Comparison of ENCODE assay signal across 19 cellular contexts in genomic region chr4:187732524-187732923, GRCh38.
DNase-seq lines count a peak whose midpoint lies in the region; ATAC-seq and TF ChIP-seq lines count a peak whose summit lies in the region.
"Had no signal": no experiment of that assay in that cellular context is flagged by ENCODE, and none has a peak within 500 bp of the region (broad histone marks: within the 10 kb centered on the region; RNA-seq: fewer than 3 reads in every experiment).

No MANE protein-coding gene starts in this region.

- H3K23ac ChIP-seq in mesenchymal stem cell (ENCODE audit: low read length in 2 of 2) = no peak overlapping the region

- H3K4me2 ChIP-seq in mesenchymal stem cell (ENCODE audit: low read length, poor library complexity, severe bottlenecking) (no peak overlapping the region), osteoblast (ENCODE audit: insufficient read depth, low read length) (no peak overlapping the region)
- H3K4me2 ChIP-seq: BLaER1 treated with 17β-estradiol and CSF1 and Interleukin-3, amounts not matched to agents 10 nM and 100 nM; KMS-11 had no signal

- H2BK12ac ChIP-seq in mesenchymal stem cell (ENCODE audit: low read length in 2 of 2) = no peak overlapping the region

- ATAC-seq in body of pancreas (no peak), GM21528 (IDR thresholded peaks at IDR 0.05; ENCODE audit: low FRiP score, unreplicated experiment) (no peak), GM21825 (IDR thresholded peaks at IDR 0.05; ENCODE audit: unreplicated experiment) (no peak)

- no peaks in the 10 kb centered on the region for H3K79me2 ChIP-seq in osteoblast (ENCODE audit: insufficient read depth, low read length)

- no peak for TF ChIP-seq POLR2A in body of pancreas (IDR thresholded peaks at IDR 0.05)

- H3K27ac ChIP-seq in mesenchymal stem cell (ENCODE audit: low read length, poor library complexity, severe bottlenecking) (no peak overlapping the region), body of pancreas (no peak overlapping the region), osteoblast (ENCODE audit: low read depth, low read length) (no peak overlapping the region)
- H3K27ac ChIP-seq: BLaER1 treated with 17β-estradiol and CSF1 and Interleukin-3, amounts not matched to agents 10 nM and 100 nM; HL-60; KMS-11 had no signal

- no peak overlapping the region for H2BK15ac ChIP-seq in mesenchymal stem cell (ENCODE audit: low read depth, poor library complexity, severe bottlenecking)

- DNase-seq in ELR (ENCODE audit: low read depth) (peak; percentile 12), M059J (ENCODE audit: low read depth) (peak; percentile 31), dermis blood vessel endothelial cell (peak; percentile 88), mesenchymal stem cell (peak; percentile 1), body of pancreas (no peak), osteoblast (ENCODE audit: insufficient read length, low spot score, missing footprints) (no peak)
- DNase-seq: CD4-positive, alpha-beta memory T cell; DND-41; GDM1; NCI-H1694; NCI-H2081; NCI-H2171 treated with DMSO at 0.1 percent for 48 hours; NCI-H524 treated with DMSO at 0.1 percent for 48 hours; Right ventricle myocardium superior had no signal

- H3K4me1 ChIP-seq in mesenchymal stem cell (ENCODE audit: control insufficient read depth, insufficient read depth, low read depth, low read length) (no peaks in the 10 kb centered on the region), body of pancreas (no peaks in the 10 kb centered on the region), osteoblast (ENCODE audit: insufficient read depth, low read length) (no peaks in the 10 kb centered on the region)
- H3K4me1 ChIP-seq: BLaER1 treated with 17β-estradiol and CSF1 and Interleukin-3, amounts not matched to agents 10 nM and 100 nM had no signal

- no peak overlapping the region for H3K9ac ChIP-seq in mesenchymal stem cell (ENCODE audit: low read length)
- H3K9ac ChIP-seq: BLaER1 treated with 17β-estradiol and CSF1 and Interleukin-3, amounts not matched to agents 10 nM and 100 nM; KMS-11 had no signal

- no peaks in the 10 kb centered on the region for H4K20me1 ChIP-seq in osteoblast (ENCODE audit: insufficient read depth, low read length)
- H4K20me1 ChIP-seq: BLaER1 treated with 17β-estradiol and CSF1 and Interleukin-3, amounts not matched to agents 10 nM and 100 nM had no signal

- H3K4me3 ChIP-seq in mesenchymal stem cell (ENCODE audit: insufficient read depth in 1 of 2, low read depth in 1 of 2, low read length in 2 of 2) = no peak overlapping the region
- H3K4me3 ChIP-seq in body of pancreas = no peak overlapping the region
- H3K4me3 ChIP-seq in osteoblast (ENCODE audit: insufficient read depth, low read length) = no peak overlapping the region
- H3K4me3 ChIP-seq: BLaER1 treated with 17β-estradiol and CSF1 and Interleukin-3, amounts not matched to agents 10 nM and 100 nM had no signal

- H3K4ac ChIP-seq in mesenchymal stem cell (ENCODE audit: low read depth in 1 of 2, low read length in 2 of 2) = no peak overlapping the region

- no peak overlapping the region for H3K14ac ChIP-seq in mesenchymal stem cell (ENCODE audit: low read length in 2 of 2)

- H2BK5ac ChIP-seq in mesenchymal stem cell (ENCODE audit: low read depth, low read length, poor library complexity, severe bottlenecking) = no peak overlapping the region

- H3K9me3 ChIP-seq in mesenchymal stem cell (ENCODE audit: control insufficient read depth, low read length) = peaks cover 28% of the 10 kb centered on the region
- peaks cover 0 to 6% (median 0%) of the 10 kb centered on the region in 3 donors for H3K9me3 ChIP-seq in body of pancreas
- H3K9me3 ChIP-seq in osteoblast (ENCODE audit: low read depth, low read length) = no peaks in the 10 kb centered on the region

- H3K79me1 ChIP-seq in mesenchymal stem cell (replicated peaks; ENCODE audit: low read length, poor library complexity, severe bottlenecking) = no peaks in the 10 kb centered on the region

- intact Hi-C loops in body of pancreas (cut with DNase I) = no loop called here

- H3K27me3 ChIP-seq in mesenchymal stem cell (ENCODE audit: control insufficient read depth in 1 of 2, insufficient read depth in 1 of 2, low read length in 2 of 2) (no peaks in the 10 kb centered on the region), body of pancreas (no peaks in the 10 kb centered on the region), osteoblast (ENCODE audit: insufficient read depth, low read length) (no peaks in the 10 kb centered on the region)
- H3K27me3 ChIP-seq: BLaER1 treated with 17β-estradiol and CSF1 and Interleukin-3, amounts not matched to agents 10 nM and 100 nM had no signal

- H4K8ac ChIP-seq in mesenchymal stem cell (ENCODE audit: low read length) = no peak overlapping the region

- H2AFZ ChIP-seq in mesenchymal stem cell (ENCODE audit: low read depth, low read length) (no peak overlapping the region), osteoblast (ENCODE audit: low read length) (no peak overlapping the region)

- TF ChIP-seq CTCF in body of pancreas (IDR thresholded peaks at IDR 0.05) (no peak), osteoblast (IDR thresholded peaks at IDR 0.05; ENCODE audit: extremely low read depth, low read depth, low read length) (no peak)

- H3K36me3 ChIP-seq in mesenchymal stem cell (ENCODE audit: control insufficient read depth in 1 of 2, insufficient read depth in 2 of 2, low read depth in 1 of 2, low read length in 2 of 2) (no peaks in the 10 kb centered on the region), body of pancreas (replicated peaks in 1 of 2; ENCODE audit: insufficient read depth in 1 of 2, low read depth in 2 of 2) (no peaks in the 10 kb centered on the region), osteoblast (ENCODE audit: insufficient read depth, low read length) (no peaks in the 10 kb centered on the region)
- H3K36me3 ChIP-seq: BLaER1 treated with 17β-estradiol and CSF1 and Interleukin-3, amounts not matched to agents 10 nM and 100 nM had no signal

- 82% methylated on average over 3 of the region's 3 CpGs for WGBS in mesenchymal stem cell
- 63 to 82% methylated on average over 3 of the region's 3 CpGs for WGBS in body of pancreas, 2 donors

- H3K18ac ChIP-seq in mesenchymal stem cell (ENCODE audit: low read depth in 1 of 2, low read length in 2 of 2) = no peak overlapping the region

- no peak overlapping the region for H2BK120ac ChIP-seq in mesenchymal stem cell (ENCODE audit: low read depth, low read length)

- H2AK5ac ChIP-seq in mesenchymal stem cell (ENCODE audit: low read length, severe bottlenecking) = no peak overlapping the region

- no peak overlapping the region for H4K91ac ChIP-seq in mesenchymal stem cell (ENCODE audit: low read length)

Comparison
In these comparisons a context has a peak if more than half of its experiments do, and no peak if none do; other contexts are left out.
1. DNase-seq: peak in ELR (single experiment), M059J (single experiment), dermis blood vessel endothelial cell (single experiment) and mesenchymal stem cell (single experiment); none in body of pancreas (0 of 4) and osteoblast (single experiment).